ENCODE assay signal across 8 cellular contexts in the genomic region with DNA sequence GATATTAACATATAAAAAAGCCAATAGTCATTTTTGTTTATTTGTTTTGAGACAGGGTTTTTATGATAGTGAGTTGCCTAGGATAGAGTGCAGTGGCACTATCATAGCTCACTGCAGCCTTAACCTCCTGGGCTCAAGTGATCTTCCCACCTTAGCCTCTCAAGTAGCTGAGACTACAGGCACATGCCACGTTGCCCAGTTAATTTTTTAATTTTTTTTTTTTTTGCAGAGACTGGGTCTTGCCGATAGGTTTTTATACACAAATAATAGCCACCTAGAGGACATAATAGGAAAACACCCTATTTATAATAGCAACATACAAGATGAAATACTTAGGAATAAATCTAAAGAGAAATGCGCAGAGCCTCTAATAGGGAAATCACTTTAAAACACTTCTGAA. TPM values are rescaled to one million over a fixed set of nuclear protein-coding genes. Genes with fewer than 3 reads are reported as not detected.
A peak's percentile ranks its signal among the peaks of the same experiment; 100 is the strongest.
DNase-seq lines count a peak whose midpoint lies in the region; ATAC-seq and TF ChIP-seq lines count a peak whose summit lies in the region.

No MANE protein-coding gene starts in this region.

- no peak overlapping the region for H3K27ac ChIP-seq in CD4-positive, CD25-positive, alpha-beta regulatory T cell (ENCODE audit: insufficient read depth, low read length, poor library complexity, severe bottlenecking)
- H3K27ac ChIP-seq in mammary epithelial cell (ENCODE audit: insufficient read depth, low read depth, low read length) = no peak overlapping the region
- no peak overlapping the region for H3K27ac ChIP-seq in tibial artery

- TF ChIP-seq CTCF in mammary epithelial cell (conservative IDR thresholded peaks at IDR 0.05 in 1 of 2, IDR thresholded peaks at IDR 0.05 in 1 of 2; ENCODE audit: extremely low read depth in 1 of 2, insufficient read depth in 1 of 2, low read depth in 1 of 2, low read length in 2 of 2) (peak; percentile 28 to 35), tibial artery (IDR thresholded peaks at IDR 0.05) (peak in 1 of 2 experiments; percentile 15)

- H3K27me3 ChIP-seq in CD4-positive, CD25-positive, alpha-beta regulatory T cell (ENCODE audit: control insufficient read depth, insufficient read depth, low read length) = no peaks in the 10 kb centered on the region
- no peaks in the 10 kb centered on the region for H3K27me3 ChIP-seq in mammary epithelial cell (ENCODE audit: insufficient read depth, low read length)
- H3K27me3 ChIP-seq in tibial artery = no peaks in the 10 kb centered on the region

- dilution Hi-C loops in mammary epithelial cell (cut with HindIII; ENCODE audit: low sequenced_read_pairs) = no loop called here

- in situ Hi-C loops in mammary epithelial cell (cut with MboI; ENCODE audit: low sequenced_read_pairs in 2 of 2) = no loop called here

- peaks cover 13% of the 10 kb centered on the region for H4K20me1 ChIP-seq in mammary epithelial cell (ENCODE audit: insufficient read depth, low read length)

- no peak for ATAC-seq in CD4-positive, CD25-positive, alpha-beta regulatory T cell (ENCODE audit: low read depth in 2 of 2)
- ATAC-seq in memory B cell (ENCODE audit: low read depth) (peak; percentile 64), HG02763 (IDR thresholded peaks at IDR 0.05; ENCODE audit: unreplicated experiment) (no peak), HG02642 (IDR thresholded peaks at IDR 0.05; ENCODE audit: poor library complexity, unreplicated experiment) (no peak)

- BruUV-seq in mammary epithelial cell (replicated peaks; lab: Mats Ljungman, UMichigan) = no TSS peak

- no peaks in the 10 kb centered on the region for H3K27me3 Mint-ChIP-seq in CD4-positive, CD25-positive, alpha-beta regulatory T cell
- H3K27me3 Mint-ChIP-seq in memory B cell = no peaks in the 10 kb centered on the region

- no peak overlapping the region for H2AFZ ChIP-seq in mammary epithelial cell (ENCODE audit: low read depth, low read length)

- peaks cover 26% of the 10 kb centered on the region for H3K36me3 Mint-ChIP-seq in CD4-positive, CD25-positive, alpha-beta regulatory T cell
- peaks cover 11% of the 10 kb centered on the region for H3K36me3 Mint-ChIP-seq in memory B cell

- CTCF ChIA-PET in mammary epithelial cell (lab: Charles Lee; ENCODE audit: low non-redundant PET) = no interaction called here

- no peak overlapping the region for H3K4me2 ChIP-seq in mammary epithelial cell (ENCODE audit: insufficient read depth, low read depth, low read length)

- 44% methylated on average over 3 of the region's 3 CpGs for WGBS in mammary epithelial cell (ENCODE audit: low coverage, missing lambda C conversion rate)

- peak overlapping the region in 2 of 3 donors; percentile 28 to 76 for H3K27ac Mint-ChIP-seq in CD4-positive, CD25-positive, alpha-beta regulatory T cell
- peak overlapping the region; percentile 51 for H3K27ac Mint-ChIP-seq in memory B cell

- peaks cover 42% of the 10 kb centered on the region for H3K36me3 ChIP-seq in CD4-positive, CD25-positive, alpha-beta regulatory T cell (ENCODE audit: control insufficient read depth, insufficient read depth, low read length)
- H3K36me3 ChIP-seq in mammary epithelial cell (ENCODE audit: insufficient read depth, low read length) (peaks cover 20% of the 10 kb centered on the region), tibial artery (peaks cover 32 to 41% (median 36%) of the 10 kb centered on the region in 3 donors)

- intact Hi-C loops in mammary epithelial cell (cut with micrococcal nuclease) (no loop called here), tibial artery (cut with DNase I; ENCODE audit: low total_unique reads) (no loop called here)

- no peaks in the 10 kb centered on the region for H3K9me3 ChIP-seq in CD4-positive, CD25-positive, alpha-beta regulatory T cell (ENCODE audit: control insufficient read depth in 2 of 2, low read length in 2 of 2)
- no peaks in the 10 kb centered on the region for H3K9me3 ChIP-seq in mammary epithelial cell (replicated peaks; ENCODE audit: insufficient read depth, low read length)
- no peaks in the 10 kb centered on the region for H3K9me3 ChIP-seq in tibial artery

- no peak overlapping the region for H3K4me3 ChIP-seq in CD4-positive, CD25-positive, alpha-beta regulatory T cell (ENCODE audit: low read depth, low read length)
- H3K4me3 ChIP-seq in Jurkat, Clone E6-1 (ENCODE audit: low read length) = no peak overlapping the region
- H3K4me3 ChIP-seq in mammary epithelial cell (replicated peaks in 1 of 3; ENCODE audit: insufficient read depth in 1 of 3, low read depth in 2 of 3, low read length in 3 of 3) = no peak overlapping the region
- no peak overlapping the region for H3K4me3 ChIP-seq in tibial artery

- peak overlapping the region in 2 of 4 donors; percentile 12 to 15 for H3K4me3 Mint-ChIP-seq in CD4-positive, CD25-positive, alpha-beta regulatory T cell
- no peak overlapping the region for H3K4me3 Mint-ChIP-seq in memory B cell

- H3K9me3 Mint-ChIP-seq in CD4-positive, CD25-positive, alpha-beta regulatory T cell = no peaks in the 10 kb centered on the region
- no peaks in the 10 kb centered on the region for H3K9me3 Mint-ChIP-seq in memory B cell

- H3K79me2 ChIP-seq in mammary epithelial cell (ENCODE audit: insufficient read depth, low read length) = peaks cover 83% of the 10 kb centered on the region

- peaks cover 32% of the 10 kb centered on the region for H3K4me1 ChIP-seq in CD4-positive, CD25-positive, alpha-beta regulatory T cell (ENCODE audit: control insufficient read depth, insufficient read depth, low read length, poor library complexity, severe bottlenecking)
- H3K4me1 ChIP-seq in mammary epithelial cell (ENCODE audit: insufficient read depth, low read length) (peaks cover 9% of the 10 kb centered on the region), tibial artery (peaks cover 0 to 20% (median 8%) of the 10 kb centered on the region in 4 donors)

- H3K4me1 Mint-ChIP-seq in CD4-positive, CD25-positive, alpha-beta regulatory T cell = peaks cover 31 to 62% (median 47%) of the 10 kb centered on the region in 4 donors
- H3K4me1 Mint-ChIP-seq in memory B cell = peaks cover 7% of the 10 kb centered on the region

- no peak overlapping the region for H3K9ac ChIP-seq in mammary epithelial cell (ENCODE audit: insufficient read depth, low read length)

- DNase-seq in CD4-positive, CD25-positive, alpha-beta regulatory T cell = peak in 2 of 3 donors; percentile 38 to 39
- peak; percentile 56 for DNase-seq in Jurkat, Clone E6-1 (ENCODE audit: low read depth, low spot score)
- DNase-seq in mammary epithelial cell (no peak), memory B cell (ENCODE audit: low spot score in 2 of 2) (no peak), HuH-7 (ENCODE audit: low spot score) (no peak), tibial artery (no peak)

RNA-seq across cellular contexts. Expression of gene EIF3J, which starts 13.3 kb away (rescaled TPM):
- 80.4 TPM for total RNA-seq in CD4-positive, CD25-positive, alpha-beta regulatory T cell
- polyA plus RNA-seq in CD4-positive, CD25-positive, alpha-beta regulatory T cell = 10 to 100 TPM; 18.2 to 29.0 (median 22.0) TPM
- polyA plus RNA-seq in Jurkat, Clone E6-1 (2012; ENCODE audit: insufficient read depth, insufficient read length) = 127 TPM
- total RNA-seq in mammary epithelial cell = 100 to 1,000 TPM in 1 of 2 donors, 10 to 100 TPM in 1; 30.5 to 105 TPM
- 49.4 TPM for polyA plus RNA-seq in mammary epithelial cell
- polyA minus RNA-seq in mammary epithelial cell = 28.5 TPM

Comparison
In these comparisons a context has a peak if more than half of its experiments do, and no peak if none do; other contexts are left out.
1. DNase-seq: peak in CD4-positive, CD25-positive, alpha-beta regulatory T cell (2 of 3) and Jurkat, Clone E6-1 (single experiment); none in mammary epithelial cell (single experiment), memory B cell (0 of 2), HuH-7 (single experiment) and tibial artery (0 of 2).